10 cellular contexts compared by ENCODE assay signal in genomic region chr15:55402707-55403106, GRCh38. TPM values are rescaled to one million over a fixed set of nuclear protein-coding genes. Genes with fewer than 3 reads are reported as not detected.
DNase-seq lines count a peak whose midpoint lies in the region; ATAC-seq and TF ChIP-seq lines count a peak whose summit lies in the region.
"Had no signal": no experiment of that assay in that cellular context is flagged by ENCODE, and none has a peak within 500 bp of the region (broad histone marks: within the 10 kb centered on the region; RNA-seq: fewer than 3 reads in every experiment).

No MANE protein-coding gene starts in this region.

- no peak overlapping the region for H3K27ac ChIP-seq in suprapubic skin

- ATAC-seq in activated T-cell treated with anti-CD3 and anti-CD28 coated beads, Interleukin-2, amount 50 U/mL, for 4 hours: peak; percentile 29 to 47
- ATAC-seq in HG03159 (IDR thresholded peaks at IDR 0.05; ENCODE audit: unreplicated experiment) (peak; percentile 52), HG02610 (IDR thresholded peaks at IDR 0.05; ENCODE audit: unreplicated experiment) (no peak)
- peak; percentile 87 for ATAC-seq in stimulated activated naive CD8-positive, alpha-beta T cell treated with anti-CD3 and anti-CD28 coated beads, Interleukin-15, amount 100 ng/mL, for 72 hours

- no peak for TF ChIP-seq EP300 in suprapubic skin (IDR thresholded peaks at IDR 0.05)

- no peaks in the 10 kb centered on the region for H3K9me3 Mint-ChIP-seq in activated T-cell treated with anti-CD3 and anti-CD28 coated beads, Interleukin-2, amount 50 U/mL, for 4 hours
- H3K9me3 Mint-ChIP-seq in brain: peaks cover 3 to 15% (median 7%) of the 10 kb centered on the region in 5 experiments
- no peaks in the 10 kb centered on the region for H3K9me3 Mint-ChIP-seq in stimulated activated naive CD8-positive, alpha-beta T cell treated with anti-CD3 and anti-CD28 coated beads, Interleukin-15, amount 100 ng/mL, for 72 hours

- H3K36me3 ChIP-seq in suprapubic skin: no peaks in the 10 kb centered on the region

- no peak for TF ChIP-seq CTCF in brain (conservative IDR thresholded peaks at IDR 0.05)
- TF ChIP-seq CTCF in suprapubic skin (IDR thresholded peaks at IDR 0.05): no peak

- no peak overlapping the region for H3K4me3 ChIP-seq in suprapubic skin

- H3K36me3 Mint-ChIP-seq in activated T-cell treated with anti-CD3 and anti-CD28 coated beads, Interleukin-2, amount 50 U/mL, for 4 hours (ENCODE audit: insufficient read depth): peaks cover 14% of the 10 kb centered on the region
- peaks cover 25% of the 10 kb centered on the region for H3K36me3 Mint-ChIP-seq in brain

- no peak for TF ChIP-seq POLR2A in suprapubic skin (IDR thresholded peaks at IDR 0.05)

- peaks cover 35% of the 10 kb centered on the region for H3K4me1 ChIP-seq in suprapubic skin

- H3K27ac Mint-ChIP-seq in brain: peak overlapping the region in 4 of 5 experiments; percentile 12 to 92 (median 60)
- H3K27ac Mint-ChIP-seq in stimulated activated naive CD8-positive, alpha-beta T cell treated with anti-CD3 and anti-CD28 coated beads, Interleukin-15, amount 100 ng/mL, for 72 hours: peak overlapping the region; percentile 97 to 98

- H3K9me3 ChIP-seq in suprapubic skin: no peaks in the 10 kb centered on the region

- H3K27me3 Mint-ChIP-seq in activated T-cell treated with anti-CD3 and anti-CD28 coated beads, Interleukin-2, amount 50 U/mL, for 4 hours (ENCODE audit: low read depth): no peaks in the 10 kb centered on the region
- peaks cover 7% of the 10 kb centered on the region for H3K27me3 Mint-ChIP-seq in brain
- no peaks in the 10 kb centered on the region for H3K27me3 Mint-ChIP-seq in stimulated activated naive CD8-positive, alpha-beta T cell treated with anti-CD3 and anti-CD28 coated beads, Interleukin-15, amount 100 ng/mL, for 72 hours

- H3K27me3 ChIP-seq in suprapubic skin: no peaks in the 10 kb centered on the region

- peaks cover 33% of the 10 kb centered on the region for H3K4me1 Mint-ChIP-seq in activated T-cell treated with anti-CD3 and anti-CD28 coated beads, Interleukin-2, amount 50 U/mL, for 4 hours (ENCODE audit: low read depth)
- peaks cover 50% of the 10 kb centered on the region for H3K4me1 Mint-ChIP-seq in brain
- peaks cover 60% of the 10 kb centered on the region for H3K4me1 Mint-ChIP-seq in stimulated activated naive CD8-positive, alpha-beta T cell treated with anti-CD3 and anti-CD28 coated beads, Interleukin-15, amount 100 ng/mL, for 72 hours

- no peak for DNase-seq in activated T-cell treated with anti-CD3 and anti-CD28 coated beads, Interleukin-2, amount 50 U/mL, for 4 hours
- DNase-seq in activated T-cell treated with anti-CD3 and anti-CD28 coated beads for 4 hours (no peak), suprapubic skin (ENCODE audit: low spot score in 2 of 2) (no peak), nucleus accumbens (lab: John Stamatoyannopoulos, UW) (no peak)
- peak; percentile 5 to 21 for DNase-seq in stimulated activated naive CD8-positive, alpha-beta T cell treated with anti-CD3 and anti-CD28 coated beads, Interleukin-15, amount 100 ng/mL, for 72 hours
- DNase-seq: MV-4-11 had no signal

- H3K4me3 Mint-ChIP-seq in activated T-cell treated with anti-CD3 and anti-CD28 coated beads, Interleukin-2, amount 50 U/mL, for 4 hours: no peak overlapping the region
- peak overlapping the region in 4 of 5 experiments; percentile 46 to 78 (median 63) for H3K4me3 Mint-ChIP-seq in brain
- peak overlapping the region; percentile 36 to 79 for H3K4me3 Mint-ChIP-seq in stimulated activated naive CD8-positive, alpha-beta T cell treated with anti-CD3 and anti-CD28 coated beads, Interleukin-15, amount 100 ng/mL, for 72 hours

RNA-seq across cellular contexts. Expression of gene CCPG1, which starts 5.5 kb away (rescaled TPM):
- total RNA-seq in activated T-cell treated with anti-CD3 and anti-CD28 coated beads, Interleukin-2, amount 50 U/mL, for 4 hours: 1 to 10 TPM; 7.1 to 9.9 (median 7.1) TPM
- 7.7 TPM for polyA plus RNA-seq in brain (ENCODE audit: insufficient read depth, low read depth, low replicate concordance)
- total RNA-seq in suprapubic skin: 10 to 100 TPM; 23.6 to 35.8 (median 26.4) TPM

RNA-seq across cellular contexts. Expression of gene PIERCE2, which starts 5.6 kb away (rescaled TPM):
- under 1 TPM in 2 of 3 donors, not detected in 1; 0.30 to 0.76 TPM for total RNA-seq in activated T-cell treated with anti-CD3 and anti-CD28 coated beads, Interleukin-2, amount 50 U/mL, for 4 hours
- polyA plus RNA-seq in brain (ENCODE audit: insufficient read depth, low read depth, low replicate concordance): 4.2 TPM
- total RNA-seq in suprapubic skin: 1 to 10 TPM in 3 of 4 donors, not detected in 1; 1.5 to 3.6 (median 2.6) TPM
- total RNA-seq: T-helper 1 cell treated with Interleukin-12 subunit alpha and Interleukin-12 subunit beta and Interleukin-4 antibody, amounts not matched to agents 30 ng/mL and 1 ng/mL, for 36 hours had no signal

Comparison
In these comparisons a context has a peak if more than half of its experiments do, and no peak if none do; other contexts are left out.
1. DNase-seq: peak in stimulated activated naive CD8-positive, alpha-beta T cell treated with anti-CD3 and anti-CD28 coated beads, Interleukin-15, amount 100 ng/mL, for 72 hours (2 of 2); none in activated T-cell treated with anti-CD3 and anti-CD28 coated beads, Interleukin-2, amount 50 U/mL, for 4 hours (single experiment), activated T-cell treated with anti-CD3 and anti-CD28 coated beads for 4 hours (single experiment), suprapubic skin (0 of 2) and nucleus accumbens (0 of 56).